In genomic region chr14:92460916-92461579, GRCh38 we compare ENCODE assay signal across 8 cellular contexts. TPM values are rescaled to one million over a fixed set of nuclear protein-coding genes. Genes with fewer than 3 reads are reported as not detected.
DNase-seq lines count a peak whose midpoint lies in the region; TF ChIP-seq lines count a peak whose summit lies in the region.

No MANE protein-coding gene starts in this region.

- no peaks in the 10 kb centered on the region for H4K20me1 ChIP-seq in neural progenitor cell (ENCODE audit: low read depth)

- no peak overlapping the region for H3K4me3 ChIP-seq in mesenchymal stem cell (ENCODE audit: insufficient read depth in 1 of 2, low read depth in 1 of 2, low read length in 2 of 2)
- no peak overlapping the region for H3K4me3 ChIP-seq in neural progenitor cell

- peaks cover 38% of the 10 kb centered on the region for H3K4me1 Mint-ChIP-seq in activated naive CD8-positive, alpha-beta T cell treated with anti-CD3 and anti-CD28 coated beads for 36 hours
- H3K4me1 Mint-ChIP-seq in neural progenitor cell, result peaks cover 14% of the 10 kb centered on the region

- H3K36me3 ChIP-seq in mesenchymal stem cell (ENCODE audit: control insufficient read depth in 1 of 2, insufficient read depth in 2 of 2, low read depth in 1 of 2, low read length in 2 of 2), result no peaks in the 10 kb centered on the region
- no peaks in the 10 kb centered on the region for H3K36me3 ChIP-seq in neural progenitor cell

- H2BK12ac ChIP-seq in mesenchymal stem cell (ENCODE audit: low read length in 2 of 2), result peak overlapping the region; percentile 29 to 67

- H3K23ac ChIP-seq in mesenchymal stem cell (ENCODE audit: low read length in 2 of 2), result no peak overlapping the region

- DNase-seq in G401 (ENCODE audit: low spot score) (peak; percentile 52), HCEC 1CT (peak; percentile 30), mesenchymal stem cell (peak; percentile 76), SW 1271 (lab: John Stamatoyannopoulos, UW) (no peak), NCI-H1417 treated with DMSO at 0.1 percent for 48 hours (lab: John Stamatoyannopoulos, UW) (no peak), NCI-H510A treated with DMSO at 0.1 percent for 48 hours (lab: John Stamatoyannopoulos, UW) (no peak), neural progenitor cell (ENCODE audit: low spot score) (no peak)
- no peak for DNase-seq in activated naive CD8-positive, alpha-beta T cell treated with anti-CD3 and anti-CD28 coated beads for 36 hours

- H2BK5ac ChIP-seq in mesenchymal stem cell (ENCODE audit: low read depth, low read length, poor library complexity, severe bottlenecking), result no peak overlapping the region

- H3K36me3 Mint-ChIP-seq in activated naive CD8-positive, alpha-beta T cell treated with anti-CD3 and anti-CD28 coated beads for 36 hours, result no peaks in the 10 kb centered on the region
- H3K36me3 Mint-ChIP-seq in neural progenitor cell, result no peaks in the 10 kb centered on the region

- H2AK5ac ChIP-seq in mesenchymal stem cell (ENCODE audit: low read length, severe bottlenecking), result no peak overlapping the region

- H4K91ac ChIP-seq in mesenchymal stem cell (ENCODE audit: low read length), result peak overlapping the region; percentile 54

- no peaks in the 10 kb centered on the region for H3K27me3 Mint-ChIP-seq in activated naive CD8-positive, alpha-beta T cell treated with anti-CD3 and anti-CD28 coated beads for 36 hours
- H3K27me3 Mint-ChIP-seq in neural progenitor cell (ENCODE audit: insufficient read depth, low read depth), result peaks cover 12% of the 10 kb centered on the region

- in situ Hi-C loops in G401 (cut with HindIII; ENCODE audit: low sequenced_read_pairs), result no loop called here

- H3K9ac ChIP-seq in mesenchymal stem cell (ENCODE audit: low read length) (peak overlapping the region; percentile 68), neural progenitor cell (no peak overlapping the region)

- H3K4me3 Mint-ChIP-seq in activated naive CD8-positive, alpha-beta T cell treated with anti-CD3 and anti-CD28 coated beads for 36 hours, result no peak overlapping the region
- H3K4me3 Mint-ChIP-seq in neural progenitor cell, result no peak overlapping the region

- H3K4me1 ChIP-seq in mesenchymal stem cell (ENCODE audit: control insufficient read depth, insufficient read depth, low read depth, low read length) (peaks cover 6% of the 10 kb centered on the region), neural progenitor cell (no peaks in the 10 kb centered on the region)

- no peak overlapping the region for H2AFZ ChIP-seq in mesenchymal stem cell (ENCODE audit: low read depth, low read length)
- H2AFZ ChIP-seq in neural progenitor cell (replicated peaks), result no peak overlapping the region

- no peak overlapping the region for H3K14ac ChIP-seq in mesenchymal stem cell (ENCODE audit: low read length in 2 of 2)

- peak overlapping the region; percentile 38 for H3K27ac Mint-ChIP-seq in activated naive CD8-positive, alpha-beta T cell treated with anti-CD3 and anti-CD28 coated beads for 36 hours
- no peak overlapping the region for H3K27ac Mint-ChIP-seq in neural progenitor cell

- no peaks in the 10 kb centered on the region for H3K9me3 ChIP-seq in mesenchymal stem cell (ENCODE audit: control insufficient read depth, low read length)
- no peaks in the 10 kb centered on the region for H3K9me3 ChIP-seq in neural progenitor cell (ENCODE audit: low read depth)

- no peaks in the 10 kb centered on the region for H3K79me1 ChIP-seq in mesenchymal stem cell (replicated peaks; ENCODE audit: low read length, poor library complexity, severe bottlenecking)

- peak overlapping the region; percentile 52 for H4K8ac ChIP-seq in mesenchymal stem cell (ENCODE audit: low read length)

- H3K9me3 Mint-ChIP-seq in activated naive CD8-positive, alpha-beta T cell treated with anti-CD3 and anti-CD28 coated beads for 36 hours, result no peaks in the 10 kb centered on the region
- H3K9me3 Mint-ChIP-seq in neural progenitor cell, result no peaks in the 10 kb centered on the region

- H3K27me3 ChIP-seq in mesenchymal stem cell (ENCODE audit: control insufficient read depth in 1 of 2, insufficient read depth in 1 of 2, low read length in 2 of 2), result no peaks in the 10 kb centered on the region
- H3K27me3 ChIP-seq in neural progenitor cell, result no peaks in the 10 kb centered on the region

- no peak overlapping the region for H3K4ac ChIP-seq in mesenchymal stem cell (ENCODE audit: low read depth in 1 of 2, low read length in 2 of 2)

- TF ChIP-seq CTCF in neural progenitor cell (IDR thresholded peaks at IDR 0.05), result no peak

- H3K79me2 ChIP-seq in neural progenitor cell (ENCODE audit: low read depth), result no peaks in the 10 kb centered on the region

- H3K18ac ChIP-seq in mesenchymal stem cell (ENCODE audit: low read depth in 1 of 2, low read length in 2 of 2), result peak overlapping the region; percentile 29 to 41

- H2BK15ac ChIP-seq in mesenchymal stem cell (ENCODE audit: low read depth, poor library complexity, severe bottlenecking), result peak overlapping the region; percentile 26

- H3F3A ChIP-seq in neural progenitor cell (ENCODE audit: low read depth), result no peaks in the 10 kb centered on the region

- H3K27ac ChIP-seq in mesenchymal stem cell (ENCODE audit: low read length, poor library complexity, severe bottlenecking) (no peak overlapping the region), neural progenitor cell (no peak overlapping the region)

- H2BK120ac ChIP-seq in mesenchymal stem cell (ENCODE audit: low read depth, low read length), result peak overlapping the region; percentile 50

- H3K4me2 ChIP-seq in mesenchymal stem cell (ENCODE audit: low read length, poor library complexity, severe bottlenecking), result no peak overlapping the region
- H3K4me2 ChIP-seq in neural progenitor cell, result no peak overlapping the region

- WGBS in mesenchymal stem cell, result 52% methylated on average over 18 of the region's 19 CpGs

RNA-seq across cellular contexts. Expression of gene RIN3, which starts 52.5 kb away (rescaled TPM):
- 0.18 and 0.85 TPM in 2 replicates for total RNA-seq in G401 (2014; rRNA removed; shearing (Covaris generic))
- total RNA-seq in activated naive CD8-positive, alpha-beta T cell treated with anti-CD3 and anti-CD28 coated beads for 36 hours, result 10 to 100 TPM; 59.2 to 59.6 TPM
- polyA plus RNA-seq in mesenchymal stem cell (2013, experiment 1 of 2), result 19.4 TPM
- polyA plus RNA-seq in mesenchymal stem cell (2013, experiment 2 of 2), result 19.3 TPM
- 0.09 and 0.22 TPM in 2 replicates for total RNA-seq in neural progenitor cell (ENCODE audit: low replicate concordance)

Comparison
In these comparisons a context has a peak if more than half of its experiments do, and no peak if none do; other contexts are left out.
1. DNase-seq: peak in G401 (single experiment), HCEC 1CT (single experiment) and mesenchymal stem cell (single experiment); none in activated naive CD8-positive, alpha-beta T cell treated with anti-CD3 and anti-CD28 coated beads for 36 hours (single experiment), SW 1271 (0 of 2), NCI-H1417 treated with DMSO at 0.1 percent for 48 hours (single experiment), NCI-H510A treated with DMSO at 0.1 percent for 48 hours (single experiment) and neural progenitor cell (single experiment).
2. RNA of gene RIN3, which starts 52.5 kb away (total RNA-seq): 59.2 to 59.6 TPM in activated naive CD8-positive, alpha-beta T cell treated with anti-CD3 and anti-CD28 coated beads for 36 hours; 0.18 to 0.85 TPM in G401 and 0.09 to 0.22 TPM in neural progenitor cell; every median in the first group is over 10 times any median in the second.